ENCODE assay signal across 8 cellular contexts in the genomic region with DNA sequence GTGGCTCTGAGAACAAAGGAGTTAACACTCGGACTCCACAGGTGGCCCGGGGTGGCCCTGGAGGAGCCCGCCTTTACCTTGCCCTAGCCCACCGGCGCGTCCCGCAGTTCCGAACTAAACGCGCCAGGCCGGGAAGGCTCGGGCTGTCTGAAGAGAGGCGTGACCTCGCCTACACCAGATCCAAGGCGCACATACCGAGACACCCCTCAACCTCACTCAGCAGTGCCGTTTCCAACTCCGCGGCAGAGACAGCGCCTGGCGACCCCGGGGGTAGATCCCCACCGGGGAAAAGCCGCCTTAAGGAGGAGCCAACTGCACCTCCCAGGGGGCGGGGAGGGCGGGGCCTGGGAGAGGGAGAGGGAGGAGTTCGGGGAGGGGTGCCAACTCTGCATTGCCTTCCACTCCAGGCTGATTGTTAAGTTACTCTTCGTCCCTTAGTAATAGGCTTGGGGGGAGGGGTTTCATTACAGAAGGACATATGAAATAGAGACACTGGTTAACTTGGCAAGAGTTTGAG. TPM values are rescaled to one million over a fixed set of nuclear protein-coding genes. Genes with fewer than 3 reads are reported as not detected.
DNase-seq lines count a peak whose midpoint lies in the region; ATAC-seq and TF ChIP-seq lines count a peak whose summit lies in the region.

A gene (minus strand): TSS at position 272 of the 517 bp plus-strand sequence. CDS start 1,408 bp downstream, outside the sequence.

- ATAC-seq in GM21717 (IDR thresholded peaks at IDR 0.05; ENCODE audit: unreplicated experiment) (peak; percentile 63), Panc1 (peak; percentile 91)
- peak; percentile 78 to 80 for ATAC-seq in activated T-cell treated with anti-CD3 and anti-CD28 coated beads, Interleukin-2, amount 50 U/mL, for 72 hours (replicated peaks in 1 of 2)
- peak; percentile 57 to 58 for ATAC-seq in naive thymus-derived CD8-positive, alpha-beta T cell
- ATAC-seq in stimulated activated naive B cell treated with anti-CD40 and anti-IgM and Interleukin-4, amounts not matched to agents 10 μg/mL and 1 μg/mL and 100 μg/mL, for 72 hours (replicated peaks): peak; percentile 79 to 81

- TF ChIP-seq POLR2A in esophagus squamous epithelium (IDR thresholded peaks at IDR 0.05): peak in 2 of 4 donors; percentile 27 to 44

- peak; percentile 81 for DNase-seq in DMS153 treated with DMSO at 0.1 percent for 48 hours (lab: John Stamatoyannopoulos, UW; ENCODE audit: unreplicated experiment)
- DNase-seq in KBM-7: peak; percentile 88
- DNase-seq in Panc1 (ENCODE audit: low read depth, low spot score): peak; percentile 83
- DNase-seq in activated T-cell treated with anti-CD3 and anti-CD28 coated beads, Interleukin-2, amount 50 U/mL, for 72 hours: peak; percentile 74 to 82
- DNase-seq in esophagus squamous epithelium (lab: John Stamatoyannopoulos, UW): peak; percentile 51
- peak; percentile 39 to 87 (median 70) for DNase-seq in naive thymus-derived CD8-positive, alpha-beta T cell
- DNase-seq in stimulated activated naive B cell treated with anti-CD40 and anti-IgM and Interleukin-4, amounts not matched to agents 10 μg/mL and 1 μg/mL and 100 μg/mL, for 72 hours: peak; percentile 65

- CTCF ChIA-PET in Panc1 (lab: Charles Lee): interaction anchor here (0.6 to 1.0 kb wide), 2 partner anchors 156 to 305 kb away, joined by 3 to 7 read pairs; no protein-coding TSS in a partner anchor

- in situ Hi-C loops in KBM-7 (cut with MboI; ENCODE audit: low pct_unique_long_range_greater_than_20kb, low sequenced_read_pairs): no loop called here
- in situ Hi-C loops in Panc1 (cut with HindIII; ENCODE audit: low pct_unique_long_range_greater_than_20kb, low sequenced_read_pairs): no loop called here

- POLR2A ChIA-PET in Panc1 (lab: Charles Lee): interaction anchor here (0.6 to 0.7 kb wide), 2 partner anchors 42 to 372 kb away, joined by 3 to 6 read pairs; no protein-coding TSS in a partner anchor
- POLR2A ChIA-PET in naive thymus-derived CD8-positive, alpha-beta T cell (lab: Charles Lee): interaction anchor here (0.7 to 1.3 kb wide), 3 partner anchors 16 to 356 kb away, joined by 6 to 10 read pairs (median 9); a partner anchor contains a TSS

- H3K4me1 Mint-ChIP-seq in activated T-cell treated with anti-CD3 and anti-CD28 coated beads, Interleukin-2, amount 50 U/mL, for 72 hours (ENCODE audit: low read depth): peaks cover 36% of the 10 kb centered on the region
- peaks cover 8 to 40% (median 26%) of the 10 kb centered on the region in 4 donors for H3K4me1 Mint-ChIP-seq in naive thymus-derived CD8-positive, alpha-beta T cell
- H3K4me1 Mint-ChIP-seq in stimulated activated naive B cell treated with anti-CD40 and anti-IgM and Interleukin-4, amounts not matched to agents 10 μg/mL and 1 μg/mL and 100 μg/mL, for 72 hours: peaks cover 16 to 23% of the 10 kb centered on the region in 2 donors

- H3K27ac ChIP-seq in Panc1 (ENCODE audit: low read length) (peak within 1 kb of the TSS; percentile 87), esophagus squamous epithelium (peak within 1 kb of the TSS; percentile 93 to 97 (median 95))

- H3K27me3 Mint-ChIP-seq in activated T-cell treated with anti-CD3 and anti-CD28 coated beads, Interleukin-2, amount 50 U/mL, for 72 hours (ENCODE audit: low read depth): peaks cover 34% of the 10 kb centered on the region
- peaks cover 0 to 7% (median 0%) of the 10 kb centered on the region in 5 donors for H3K27me3 Mint-ChIP-seq in naive thymus-derived CD8-positive, alpha-beta T cell
- H3K27me3 Mint-ChIP-seq in stimulated activated naive B cell treated with anti-CD40 and anti-IgM and Interleukin-4, amounts not matched to agents 10 μg/mL and 1 μg/mL and 100 μg/mL, for 72 hours: peaks cover 14 to 27% of the 10 kb centered on the region in 2 donors

- peaks cover 28% of the 10 kb centered on the region for H3K36me3 ChIP-seq in Panc1 (ENCODE audit: control insufficient read depth, insufficient read depth, low read length)
- H3K36me3 ChIP-seq in esophagus squamous epithelium: peaks cover 0 to 16% (median 0%) of the 10 kb centered on the region in 3 donors

- H3K9me3 ChIP-seq in Panc1 (ENCODE audit: control insufficient read depth, insufficient read depth, low read depth, low read length) (no peaks in the 10 kb centered on the region), esophagus squamous epithelium (no peaks in the 10 kb centered on the region)

- BruUV-seq in Panc1 (replicated peaks; lab: Mats Ljungman, UMichigan): no TSS peak

- H3K9me3 Mint-ChIP-seq in activated T-cell treated with anti-CD3 and anti-CD28 coated beads, Interleukin-2, amount 50 U/mL, for 72 hours: peaks cover 0 to 1% of the 10 kb centered on the region in 2 donors
- no peaks in the 10 kb centered on the region for H3K9me3 Mint-ChIP-seq in naive thymus-derived CD8-positive, alpha-beta T cell
- H3K9me3 Mint-ChIP-seq in stimulated activated naive B cell treated with anti-CD40 and anti-IgM and Interleukin-4, amounts not matched to agents 10 μg/mL and 1 μg/mL and 100 μg/mL, for 72 hours: no peaks in the 10 kb centered on the region

- TF ChIP-seq CTCF in Panc1 (IDR thresholded peaks at IDR 0.05) (no peak), esophagus squamous epithelium (IDR thresholded peaks at IDR 0.05) (no peak)

- intact Hi-C loops in Panc1 (cut with micrococcal nuclease; ENCODE audit: unreplicated experiment): loop anchor here (10.0 kb wide), 1 partner anchor 156 kb away; no protein-coding TSS in a partner anchor
- intact Hi-C loops in esophagus squamous epithelium (cut with DNase I): no loop called here

- H3K27me3 ChIP-seq in Panc1 (ENCODE audit: control insufficient read depth, insufficient read depth, low read length) (no peaks in the 10 kb centered on the region), esophagus squamous epithelium (no peaks in the 10 kb centered on the region)

- H3K4me3 Mint-ChIP-seq in activated T-cell treated with anti-CD3 and anti-CD28 coated beads, Interleukin-2, amount 50 U/mL, for 72 hours: peak within 1 kb of the TSS; percentile 93 to 99
- peak within 1 kb of the TSS; percentile 84 to 97 (median 94) for H3K4me3 Mint-ChIP-seq in naive thymus-derived CD8-positive, alpha-beta T cell
- H3K4me3 Mint-ChIP-seq in stimulated activated naive B cell treated with anti-CD40 and anti-IgM and Interleukin-4, amounts not matched to agents 10 μg/mL and 1 μg/mL and 100 μg/mL, for 72 hours: peak within 1 kb of the TSS; percentile 92 to 93

- 0% methylated on average over 1 to 4 of the region's 28 CpGs for WGBS in esophagus squamous epithelium, 2 donors

- H3K4me1 ChIP-seq in Panc1 (ENCODE audit: control insufficient read depth, insufficient read depth, low read length) (peaks cover 20% of the 10 kb centered on the region), esophagus squamous epithelium (peaks cover 6 to 63% (median 10%) of the 10 kb centered on the region in 3 donors)

- H3K36me3 Mint-ChIP-seq in activated T-cell treated with anti-CD3 and anti-CD28 coated beads, Interleukin-2, amount 50 U/mL, for 72 hours (ENCODE audit: insufficient read depth in 2 of 2): peaks cover 6 to 14% of the 10 kb centered on the region in 2 donors
- peaks cover 0 to 17% (median 0%) of the 10 kb centered on the region in 3 donors for H3K36me3 Mint-ChIP-seq in naive thymus-derived CD8-positive, alpha-beta T cell
- peaks cover 0 to 4% of the 10 kb centered on the region in 2 donors for H3K36me3 Mint-ChIP-seq in stimulated activated naive B cell treated with anti-CD40 and anti-IgM and Interleukin-4, amounts not matched to agents 10 μg/mL and 1 μg/mL and 100 μg/mL, for 72 hours

- H3K4me3 ChIP-seq in Panc1 (ENCODE audit: low read depth in 2 of 2, low read length in 2 of 2) (peak within 1 kb of the TSS; percentile 67 to 90), esophagus squamous epithelium (peak within 1 kb of the TSS; percentile 75 to 96 (median 80))

- peak within 1 kb of the TSS; percentile 97 for H3K27ac Mint-ChIP-seq in activated T-cell treated with anti-CD3 and anti-CD28 coated beads, Interleukin-2, amount 50 U/mL, for 72 hours
- H3K27ac Mint-ChIP-seq in naive thymus-derived CD8-positive, alpha-beta T cell: peak within 1 kb of the TSS; percentile 85 to 97 (median 94)
- peak within 1 kb of the TSS; percentile 94 for H3K27ac Mint-ChIP-seq in stimulated activated naive B cell treated with anti-CD40 and anti-IgM and Interleukin-4, amounts not matched to agents 10 μg/mL and 1 μg/mL and 100 μg/mL, for 72 hours

RNA-seq across cellular contexts. Expression of the gene that starts here (rescaled TPM):
- total RNA-seq in Panc1 (2021; ENCODE audit: unreplicated experiment): 90.2 TPM
- 41.1 TPM for polyA plus RNA-seq in Panc1 (2012; ENCODE audit: insufficient read length)
- 10 to 100 TPM; 70.3 to 70.8 TPM for total RNA-seq in activated T-cell treated with anti-CD3 and anti-CD28 coated beads, Interleukin-2, amount 50 U/mL, for 72 hours
- total RNA-seq in esophagus squamous epithelium: 100 to 1,000 TPM; 103 to 150 (median 122) TPM
- 10 to 100 TPM; 86.5 to 87.1 TPM for total RNA-seq in naive thymus-derived CD8-positive, alpha-beta T cell
- polyA plus RNA-seq in naive thymus-derived CD8-positive, alpha-beta T cell: 10 to 100 TPM; 23.5 to 28.5 (median 25.8) TPM

Comparison
In these comparisons a context has a peak if more than half of its experiments do, and no peak if none do; other contexts are left out.
1. Peak in every context shown above with its lines: DNase-seq, ATAC-seq, H3K4me3 ChIP-seq and H3K27ac ChIP-seq.